Comparison of ENCODE assay signal across 1 cellular context in the genomic region with DNA sequence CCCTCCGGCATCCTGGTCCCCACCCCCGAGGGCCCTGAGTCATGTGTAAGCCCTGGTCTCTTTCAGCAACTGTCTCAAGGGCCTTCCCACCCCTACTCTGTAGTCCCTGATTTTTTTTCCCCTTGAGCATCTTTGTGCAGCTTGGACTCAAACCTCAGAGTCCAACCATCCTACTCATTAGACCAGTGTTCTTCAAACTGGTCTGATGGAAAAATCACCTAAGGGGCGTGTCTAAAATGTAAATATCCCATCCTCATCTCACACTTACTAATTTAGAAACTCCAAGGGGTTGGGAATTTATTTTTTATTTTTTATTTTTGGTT.
TF ChIP-seq lines count a peak whose summit lies in the region.

No MANE protein-coding gene starts in this region.

TF ChIP-seq in HepG2, 621 proteins besides CTCF, POLR2A, EP300 and RAD21:
- no peak for TF ChIP-seq FOXC1 (CRISPR knock-in tag; IDR thresholded peaks at IDR 0.05; ENCODE audit: borderline replicate concordance)
- TF ChIP-seq ZEB1 (IDR thresholded peaks at IDR 0.05; ENCODE audit: insufficient replicate concordance, low read depth), result peak; percentile 5
- TF ChIP-seq, protein P1, sequence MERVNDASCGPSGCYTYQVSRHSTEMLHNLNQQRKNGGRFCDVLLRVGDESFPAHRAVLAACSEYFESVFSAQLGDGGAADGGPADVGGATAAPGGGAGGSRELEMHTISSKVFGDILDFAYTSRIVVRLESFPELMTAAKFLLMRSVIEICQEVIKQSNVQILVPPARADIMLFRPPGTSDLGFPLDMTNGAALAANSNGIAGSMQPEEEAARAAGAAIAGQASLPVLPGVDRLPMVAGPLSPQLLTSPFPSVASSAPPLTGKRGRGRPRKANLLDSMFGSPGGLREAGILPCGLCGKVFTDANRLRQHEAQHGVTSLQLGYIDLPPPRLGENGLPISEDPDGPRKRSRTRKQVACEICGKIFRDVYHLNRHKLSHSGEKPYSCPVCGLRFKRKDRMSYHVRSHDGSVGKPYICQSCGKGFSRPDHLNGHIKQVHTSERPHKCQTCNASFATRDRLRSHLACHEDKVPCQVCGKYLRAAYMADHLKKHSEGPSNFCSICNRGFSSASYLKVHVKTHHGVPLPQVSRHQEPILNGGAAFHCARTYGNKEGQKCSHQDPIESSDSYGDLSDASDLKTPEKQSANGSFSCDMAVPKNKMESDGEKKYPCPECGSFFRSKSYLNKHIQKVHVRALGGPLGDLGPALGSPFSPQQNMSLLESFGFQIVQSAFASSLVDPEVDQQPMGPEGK (CRISPR knock-in tag; IDR thresholded peaks at IDR 0.05), result 0 out of 2 replicates have a peak, but pooled peaks have one; percentile 8
- no peak for TF ChIP-seq ZNF839 (CRISPR knock-in tag; IDR thresholded peaks at IDR 0.05; ENCODE audit: borderline replicate concordance)
- TF ChIP-seq MATR3 (CRISPR knock-in tag; IDR thresholded peaks at IDR 0.05), result no peak
- TF ChIP-seq, protein P2, sequence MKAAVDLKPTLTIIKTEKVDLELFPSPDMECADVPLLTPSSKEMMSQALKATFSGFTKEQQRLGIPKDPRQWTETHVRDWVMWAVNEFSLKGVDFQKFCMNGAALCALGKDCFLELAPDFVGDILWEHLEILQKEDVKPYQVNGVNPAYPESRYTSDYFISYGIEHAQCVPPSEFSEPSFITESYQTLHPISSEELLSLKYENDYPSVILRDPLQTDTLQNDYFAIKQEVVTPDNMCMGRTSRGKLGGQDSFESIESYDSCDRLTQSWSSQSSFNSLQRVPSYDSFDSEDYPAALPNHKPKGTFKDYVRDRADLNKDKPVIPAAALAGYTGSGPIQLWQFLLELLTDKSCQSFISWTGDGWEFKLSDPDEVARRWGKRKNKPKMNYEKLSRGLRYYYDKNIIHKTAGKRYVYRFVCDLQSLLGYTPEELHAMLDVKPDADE (CRISPR knock-in tag; IDR thresholded peaks at IDR 0.05), result 0 out of 2 replicates have a peak, but pooled peaks have one; percentile 41
- no peak for TF ChIP-seq NFIC (IDR thresholded peaks at IDR 0.05; ENCODE audit: low read length)
- TF ChIP-seq HMG20A (CRISPR knock-in tag; IDR thresholded peaks at IDR 0.05; ENCODE audit: borderline replicate concordance), result 0 out of 2 replicates have a peak, but pooled peaks have one; percentile 20
- TF ChIP-seq, protein P3, sequence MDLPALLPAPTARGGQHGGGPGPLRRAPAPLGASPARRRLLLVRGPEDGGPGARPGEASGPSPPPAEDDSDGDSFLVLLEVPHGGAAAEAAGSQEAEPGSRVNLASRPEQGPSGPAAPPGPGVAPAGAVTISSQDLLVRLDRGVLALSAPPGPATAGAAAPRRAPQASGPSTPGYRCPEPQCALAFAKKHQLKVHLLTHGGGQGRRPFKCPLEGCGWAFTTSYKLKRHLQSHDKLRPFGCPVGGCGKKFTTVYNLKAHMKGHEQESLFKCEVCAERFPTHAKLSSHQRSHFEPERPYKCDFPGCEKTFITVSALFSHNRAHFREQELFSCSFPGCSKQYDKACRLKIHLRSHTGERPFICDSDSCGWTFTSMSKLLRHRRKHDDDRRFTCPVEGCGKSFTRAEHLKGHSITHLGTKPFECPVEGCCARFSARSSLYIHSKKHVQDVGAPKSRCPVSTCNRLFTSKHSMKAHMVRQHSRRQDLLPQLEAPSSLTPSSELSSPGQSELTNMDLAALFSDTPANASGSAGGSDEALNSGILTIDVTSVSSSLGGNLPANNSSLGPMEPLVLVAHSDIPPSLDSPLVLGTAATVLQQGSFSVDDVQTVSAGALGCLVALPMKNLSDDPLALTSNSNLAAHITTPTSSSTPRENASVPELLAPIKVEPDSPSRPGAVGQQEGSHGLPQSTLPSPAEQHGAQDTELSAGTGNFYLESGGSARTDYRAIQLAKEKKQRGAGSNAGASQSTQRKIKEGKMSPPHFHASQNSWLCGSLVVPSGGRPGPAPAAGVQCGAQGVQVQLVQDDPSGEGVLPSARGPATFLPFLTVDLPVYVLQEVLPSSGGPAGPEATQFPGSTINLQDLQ (CRISPR knock-in tag; IDR thresholded peaks at IDR 0.05), result no peak
- TF ChIP-seq, protein P4, sequence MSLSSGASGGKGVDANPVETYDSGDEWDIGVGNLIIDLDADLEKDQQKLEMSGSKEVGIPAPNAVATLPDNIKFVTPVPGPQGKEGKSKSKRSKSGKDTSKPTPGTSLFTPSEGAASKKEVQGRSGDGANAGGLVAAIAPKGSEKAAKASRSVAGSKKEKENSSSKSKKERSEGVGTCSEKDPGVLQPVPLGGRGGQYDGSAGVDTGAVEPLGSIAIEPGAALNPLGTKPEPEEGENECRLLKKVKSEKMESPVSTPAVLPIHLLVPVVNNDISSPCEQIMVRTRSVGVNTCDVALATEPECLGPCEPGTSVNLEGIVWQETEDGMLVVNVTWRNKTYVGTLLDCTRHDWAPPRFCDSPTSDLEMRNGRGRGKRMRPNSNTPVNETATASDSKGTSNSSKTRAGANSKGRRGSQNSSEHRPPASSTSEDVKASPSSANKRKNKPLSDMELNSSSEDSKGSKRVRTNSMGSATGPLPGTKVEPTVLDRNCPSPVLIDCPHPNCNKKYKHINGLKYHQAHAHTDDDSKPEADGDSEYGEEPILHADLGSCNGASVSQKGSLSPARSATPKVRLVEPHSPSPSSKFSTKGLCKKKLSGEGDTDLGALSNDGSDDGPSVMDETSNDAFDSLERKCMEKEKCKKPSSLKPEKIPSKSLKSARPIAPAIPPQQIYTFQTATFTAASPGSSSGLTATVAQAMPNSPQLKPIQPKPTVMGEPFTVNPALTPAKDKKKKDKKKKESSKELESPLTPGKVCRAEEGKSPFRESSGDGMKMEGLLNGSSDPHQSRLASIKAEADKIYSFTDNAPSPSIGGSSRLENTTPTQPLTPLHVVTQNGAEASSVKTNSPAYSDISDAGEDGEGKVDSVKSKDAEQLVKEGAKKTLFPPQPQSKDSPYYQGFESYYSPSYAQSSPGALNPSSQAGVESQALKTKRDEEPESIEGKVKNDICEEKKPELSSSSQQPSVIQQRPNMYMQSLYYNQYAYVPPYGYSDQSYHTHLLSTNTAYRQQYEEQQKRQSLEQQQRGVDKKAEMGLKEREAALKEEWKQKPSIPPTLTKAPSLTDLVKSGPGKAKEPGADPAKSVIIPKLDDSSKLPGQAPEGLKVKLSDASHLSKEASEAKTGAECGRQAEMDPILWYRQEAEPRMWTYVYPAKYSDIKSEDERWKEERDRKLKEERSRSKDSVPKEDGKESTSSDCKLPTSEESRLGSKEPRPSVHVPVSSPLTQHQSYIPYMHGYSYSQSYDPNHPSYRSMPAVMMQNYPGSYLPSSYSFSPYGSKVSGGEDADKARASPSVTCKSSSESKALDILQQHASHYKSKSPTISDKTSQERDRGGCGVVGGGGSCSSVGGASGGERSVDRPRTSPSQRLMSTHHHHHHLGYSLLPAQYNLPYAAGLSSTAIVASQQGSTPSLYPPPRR (CRISPR knock-in tag; IDR thresholded peaks at IDR 0.05; ENCODE audit: borderline replicate concordance), result peak; percentile 5; the same call in 1 of the 2 replicates
- no peak for TF ChIP-seq IKZF1 (IDR thresholded peaks at IDR 0.05)
- TF ChIP-seq RNF2 (conservative IDR thresholded peaks at IDR 0.05; ENCODE audit: low read depth), result no peak
- 0 out of 2 replicates have a peak, but pooled peaks have one; percentile 8 for TF ChIP-seq ZNF510 (CRISPR knock-in tag; IDR thresholded peaks at IDR 0.05; ENCODE audit: low read depth)
- TF ChIP-seq ZNF3 (CRISPR knock-in tag; IDR thresholded peaks at IDR 0.05), result no peak
- 0 out of 2 replicates have a peak, but pooled peaks have one; percentile 2 for TF ChIP-seq NCOA1 (CRISPR knock-in tag; IDR thresholded peaks at IDR 0.05)
- TF ChIP-seq HOXA5 (CRISPR knock-in tag; IDR thresholded peaks at IDR 0.05), result peak; percentile 2; the same call in 1 of the 2 replicates
- TF ChIP-seq NPAS2 (CRISPR knock-in tag; IDR thresholded peaks at IDR 0.05; ENCODE audit: borderline replicate concordance), result no peak
- TF ChIP-seq ZFX (CRISPR knock-in tag; IDR thresholded peaks at IDR 0.05; ENCODE audit: low read depth), result peak; percentile 12; the same call in 1 of the 2 replicates
- TF ChIP-seq KLF12 (CRISPR knock-in tag; IDR thresholded peaks at IDR 0.05; ENCODE audit: borderline replicate concordance), result peak; percentile 71; the same call in 1 of the 2 replicates
- 0 out of 2 replicates have a peak, but pooled peaks have one; percentile 17 for TF ChIP-seq ZFP37 (CRISPR knock-in tag; IDR thresholded peaks at IDR 0.05; ENCODE audit: borderline replicate concordance)
- TF ChIP-seq ZFP90 (CRISPR knock-in tag; IDR thresholded peaks at IDR 0.05; ENCODE audit: borderline replicate concordance), result 0 out of 2 replicates have a peak, but pooled peaks have one; percentile 7
- TF ChIP-seq ZNF138 (CRISPR knock-in tag; IDR thresholded peaks at IDR 0.05; ENCODE audit: low read depth), result 0 out of 2 replicates have a peak, but pooled peaks have one; percentile 14
- 0 out of 2 replicates have a peak, but pooled peaks have one; percentile 9 for TF ChIP-seq ZNF780A (CRISPR knock-in tag; IDR thresholded peaks at IDR 0.05)
- TF ChIP-seq ZNF331 (CRISPR knock-in tag; IDR thresholded peaks at IDR 0.05), result 0 out of 2 replicates have a peak, but pooled peaks have one; percentile 1
- no peak for TF ChIP-seq ZFP62 (CRISPR knock-in tag; IDR thresholded peaks at IDR 0.05)
- no peak; the same call in 1 of the 2 replicates for TF ChIP-seq ZNF777 (CRISPR knock-in tag; IDR thresholded peaks at IDR 0.05)
- TF ChIP-seq JUNB (CRISPR knock-in tag; IDR thresholded peaks at IDR 0.05; ENCODE audit: borderline replicate concordance), result no peak
- TF ChIP-seq ZNF720 (CRISPR knock-in tag; IDR thresholded peaks at IDR 0.05), result no peak
- no peak for TF ChIP-seq NCOA5 (CRISPR knock-in tag; IDR thresholded peaks at IDR 0.05)
- 0 out of 2 replicates have a peak, but pooled peaks have one; percentile 7 for TF ChIP-seq ZNF256 (CRISPR knock-in tag; conservative IDR thresholded peaks at IDR 0.05)
- no peak for TF ChIP-seq HDAC2 (CRISPR knock-in tag; IDR thresholded peaks at IDR 0.05)
- TF ChIP-seq RFX1 (IDR thresholded peaks at IDR 0.05), result no peak
- 0 out of 2 replicates have a peak, but pooled peaks have one; percentile 14 for TF ChIP-seq MED13 (CRISPR knock-in tag; IDR thresholded peaks at IDR 0.05)
- TF ChIP-seq, protein P5, sequence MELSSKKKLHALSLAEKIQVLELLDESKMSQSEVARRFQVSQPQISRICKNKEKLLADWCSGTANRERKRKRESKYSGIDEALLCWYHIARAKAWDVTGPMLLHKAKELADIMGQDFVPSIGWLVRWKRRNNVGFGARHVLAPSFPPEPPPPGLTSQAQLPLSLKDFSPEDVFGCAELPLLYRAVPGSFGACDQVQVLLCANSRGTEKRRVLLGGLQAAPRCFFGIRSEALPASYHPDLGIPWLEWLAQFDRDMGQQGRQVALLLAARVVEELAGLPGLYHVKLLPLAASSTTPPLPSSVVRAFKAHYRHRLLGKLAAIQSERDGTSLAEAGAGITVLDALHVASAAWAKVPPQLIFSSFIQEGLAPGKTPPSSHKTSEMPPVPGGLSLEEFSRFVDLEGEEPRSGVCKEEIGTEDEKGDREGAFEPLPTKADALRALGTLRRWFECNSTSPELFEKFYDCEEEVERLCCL (CRISPR knock-in tag; IDR thresholded peaks at IDR 0.05; ENCODE audit: borderline replicate concordance), result no peak
- TF ChIP-seq RFXANK (CRISPR knock-in tag; IDR thresholded peaks at IDR 0.05), result 0 out of 2 replicates have a peak, but pooled peaks have one; percentile 11
- no peak for TF ChIP-seq TGIF2 (CRISPR knock-in tag; IDR thresholded peaks at IDR 0.05)
TF ChIP-seq in HepG2: peak in this region for 18.
